Comparison of ENCODE assay signal across 13 cellular contexts in the genomic region with DNA sequence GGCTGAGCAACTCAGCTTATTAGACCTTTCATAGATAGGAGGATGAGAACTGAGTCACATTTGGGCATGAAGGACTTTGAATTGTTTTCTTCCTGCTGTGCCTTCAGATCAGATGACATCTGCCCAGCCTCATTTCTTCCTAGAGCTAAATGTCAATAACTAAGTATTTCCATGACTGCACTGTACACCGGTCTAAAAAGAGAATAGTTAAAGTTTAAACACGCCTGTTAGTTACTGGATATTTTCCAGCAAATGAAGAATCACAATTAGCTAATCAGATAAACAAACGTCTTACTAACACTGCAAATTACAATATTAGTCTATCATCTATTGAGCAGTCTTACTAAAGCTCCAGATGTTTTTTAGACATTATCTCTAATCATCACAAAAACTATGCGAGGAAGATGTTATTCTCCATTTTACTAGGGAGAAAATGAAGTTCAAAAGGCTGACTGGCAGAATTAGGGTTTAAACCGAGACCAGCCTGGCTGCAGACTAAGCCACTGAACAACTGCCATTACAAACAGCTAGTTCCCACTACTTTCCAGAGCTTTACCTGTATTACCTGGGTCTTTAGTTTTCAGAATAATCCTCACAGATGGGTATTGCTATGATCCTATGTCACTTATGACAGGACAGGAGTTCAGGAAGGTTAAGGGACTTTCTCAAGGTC.
DNase-seq lines count a peak whose midpoint lies in the region; ATAC-seq, FAIRE-seq and TF ChIP-seq lines count a peak whose summit lies in the region.
"Had no signal": no experiment of that assay in that cellular context is flagged by ENCODE, and none has a peak within 500 bp of the region (broad histone marks: within the 10 kb centered on the region; RNA-seq: fewer than 3 reads in every experiment).

No MANE protein-coding gene starts in this region.

- ATAC-seq in pancreas, result peak; percentile 84 to 94 (median 88)
- no peak for ATAC-seq in HG03460 (IDR thresholded peaks at IDR 0.05; ENCODE audit: unreplicated experiment)
- no peak for ATAC-seq in GM21360 (IDR thresholded peaks at IDR 0.05; ENCODE audit: unreplicated experiment)

- H3K27me3 ChIP-seq in pancreas, result no peaks in the 10 kb centered on the region

- H3K36me3 ChIP-seq in pancreas, result no peaks in the 10 kb centered on the region
- H3K36me3 ChIP-seq: lower lobe of right lung had no signal

- WGBS in pancreas, 2 donors, result 12 to 16% methylated on average over 5 of the region's 5 CpGs

- peak overlapping the region in 2 of 4 donors; percentile 30 to 55 for H3K27ac ChIP-seq in pancreas
- H3K27ac ChIP-seq: lower lobe of right lung had no signal

- DNase-seq in DMS153 (lab: John Stamatoyannopoulos, UW), result peak; percentile 41
- DNase-seq in DMS153 treated with DMSO at 0.1 percent for 48 hours (lab: John Stamatoyannopoulos, UW; ENCODE audit: unreplicated experiment), result no peak
- peak; percentile 25 for DNase-seq in NCI-H510A (lab: John Stamatoyannopoulos, UW)
- peak; percentile 77 for DNase-seq in epithelial cell of proximal tubule (ENCODE audit: low read depth)
- peak in 1 of 6 donors; percentile 30 for DNase-seq in pancreas
- no peak for DNase-seq in HCEC 1CT
- DNase-seq: hypothalamus; lower lobe of right lung; NCI-H1694 treated with DMSO at 0.1 percent for 48 hours; NK-92 treated with Interleukin-12 subunit alpha and Interleukin-12 subunit beta, amount 100 ng/mL, for 24 hours had no signal

- TF ChIP-seq CTCF in epithelial cell of proximal tubule (conservative IDR thresholded peaks at IDR 0.05; ENCODE audit: low read depth, low read length), result no peak
- no peak for TF ChIP-seq CTCF in pancreas (IDR thresholded peaks at IDR 0.05)

- H3K4me3 ChIP-seq in epithelial cell of proximal tubule (ENCODE audit: low read depth, low read length) (no peak overlapping the region), pancreas (no peak overlapping the region)
- H3K4me3 ChIP-seq: lower lobe of right lung had no signal

- no peaks in the 10 kb centered on the region for H3K9me3 ChIP-seq in pancreas

- no peak for FAIRE-seq in pancreas (lab: Jason Lieb, UNC)
- FAIRE-seq: TTC549 had no signal

- intact Hi-C loops in pancreas (cut with DNase I), result no loop called here

- H3K4me1 ChIP-seq in pancreas, result peaks cover 0 to 4% (median 0%) of the 10 kb centered on the region in 3 donors
- H3K4me1 ChIP-seq: lower lobe of right lung had no signal

Comparison
In these comparisons a context has a peak if more than half of its experiments do, and no peak if none do; other contexts are left out.
1. DNase-seq: peak in DMS153 (single experiment), NCI-H510A (single experiment) and epithelial cell of proximal tubule (single experiment); none in DMS153 treated with DMSO at 0.1 percent for 48 hours (single experiment) and HCEC 1CT (single experiment).
2. ATAC-seq: peak in pancreas (4 of 4); none in HG03460 (single experiment) and GM21360 (single experiment).